In the genomic region with DNA sequence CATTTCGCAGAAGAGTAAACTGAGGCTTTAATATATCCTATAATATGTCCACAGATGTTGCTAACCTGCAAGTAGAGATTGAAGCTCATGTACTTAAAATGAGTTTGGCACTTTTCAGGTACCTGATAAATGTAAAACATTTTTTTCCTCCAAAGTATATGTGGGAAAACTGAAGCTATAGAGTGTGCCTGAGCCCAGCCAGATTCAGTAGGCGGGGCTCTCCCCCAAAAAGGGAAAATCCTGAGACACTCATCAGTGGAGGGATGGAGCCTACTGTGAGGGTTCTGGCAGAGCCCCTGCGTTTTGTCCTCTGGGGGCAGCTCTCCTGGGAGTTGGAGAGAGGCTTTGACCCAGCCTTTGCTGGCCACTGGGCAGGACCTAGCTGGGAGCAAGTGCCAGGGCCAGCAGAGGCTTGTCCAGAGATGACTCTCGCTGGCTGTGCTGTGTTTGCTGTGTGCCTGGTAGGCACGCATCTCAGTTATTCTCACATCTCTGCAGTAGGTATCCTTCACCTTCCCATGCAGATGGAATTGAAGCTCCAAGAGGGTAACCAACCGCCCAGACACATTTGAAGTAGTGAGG, we compare ENCODE assay signal across 24 cellular contexts.
"Had no signal": no experiment of that assay in that cellular context is flagged by ENCODE, and none has a peak within 500 bp of the region (broad histone marks: within the 10 kb centered on the region; RNA-seq: fewer than 3 reads in every experiment).

No MANE protein-coding gene starts in this region.

- H3K4me1 Mint-ChIP-seq: stimulated activated memory B cell treated with anti-CD40 and anti-IgM and Interleukin-4, amounts not matched to agents 10 μg/mL and 1 μg/mL and 100 μg/mL, for 72 hours; stimulated activated naive CD8-positive, alpha-beta T cell treated with anti-CD3 and anti-CD28 coated beads, Interleukin-15, amount 100 ng/mL, for 72 hours had no signal

- H3K27ac Mint-ChIP-seq: naive thymus-derived CD4-positive, alpha-beta T cell; stimulated activated memory B cell treated with anti-CD40 and anti-IgM and Interleukin-4, amounts not matched to agents 10 μg/mL and 1 μg/mL and 100 μg/mL, for 72 hours; stimulated activated naive CD8-positive, alpha-beta T cell treated with anti-CD3 and anti-CD28 coated beads, Interleukin-15, amount 100 ng/mL, for 72 hours had no signal

- H3K9me3 Mint-ChIP-seq: immature natural killer cell; naive thymus-derived CD4-positive, alpha-beta T cell; nephron progenitor cell; stimulated activated memory B cell treated with anti-CD40 and anti-IgM and Interleukin-4, amounts not matched to agents 10 μg/mL and 1 μg/mL and 100 μg/mL, for 72 hours; stimulated activated naive CD8-positive, alpha-beta T cell treated with anti-CD3 and anti-CD28 coated beads, Interleukin-15, amount 100 ng/mL, for 72 hours had no signal

- H3K36me3 ChIP-seq: colonic mucosa, esophagus muscularis mucosa, left ventricle myocardium inferior, lower lobe of right lung, neutrophil, spleen had no signal

- H3K27me3 ChIP-seq: colonic mucosa, esophagus muscularis mucosa, testis had no signal

- H3K4me3 Mint-ChIP-seq: immature natural killer cell; naive thymus-derived CD4-positive, alpha-beta T cell; nephron progenitor cell; stimulated activated memory B cell treated with anti-CD40 and anti-IgM and Interleukin-4, amounts not matched to agents 10 μg/mL and 1 μg/mL and 100 μg/mL, for 72 hours; stimulated activated naive CD8-positive, alpha-beta T cell treated with anti-CD3 and anti-CD28 coated beads, Interleukin-15, amount 100 ng/mL, for 72 hours had no signal

- H3K27ac ChIP-seq: colonic mucosa, epithelial cell of prostate, left ventricle myocardium inferior, lower lobe of right lung, neutrophil, spleen, testis had no signal

- DNase-seq: colonic mucosa; effector CD4-positive, alpha-beta T cell; foreskin fibroblast; immature natural killer cell; kidney; left cardiac atrium; left ventricle myocardium inferior; lower lobe of right lung; mesenchymal stem cell; naive thymus-derived CD4-positive, alpha-beta T cell; nephron progenitor cell; posterior cingulate gyrus; spleen; stimulated activated CD4-positive, alpha-beta T cell treated with anti-CD3 and anti-CD28 coated beads, Interleukin-15, amount 100 ng/mL, for 24 hours; stimulated activated CD4-positive, alpha-beta T cell treated with anti-CD3 and anti-CD28 coated beads, Interleukin-1b, Interleukin-23, amount 100 ng/mL, for 48 hours; stimulated activated CD4-positive, alpha-beta T cell treated with anti-CD3 and anti-CD28 coated beads, Interleukin-4, amount 100 ng/mL, for 24 hours; stimulated activated naive CD8-positive, alpha-beta T cell treated with anti-CD3 and anti-CD28 coated beads, Interleukin-15, amount 100 ng/mL, for 72 hours; testis; trophoblast cell had no signal

- H3K36me3 Mint-ChIP-seq: immature natural killer cell; naive thymus-derived CD4-positive, alpha-beta T cell; stimulated activated memory B cell treated with anti-CD40 and anti-IgM and Interleukin-4, amounts not matched to agents 10 μg/mL and 1 μg/mL and 100 μg/mL, for 72 hours had no signal

- H3K9me3 ChIP-seq: colonic mucosa, esophagus muscularis mucosa, left ventricle myocardium inferior, lower lobe of right lung, neutrophil, spleen, testis had no signal

- H3K4me3 ChIP-seq: colonic mucosa, esophagus muscularis mucosa, left ventricle myocardium inferior, lower lobe of right lung, spleen, testis had no signal

- ATAC-seq: lower lobe of right lung; naive thymus-derived CD4-positive, alpha-beta T cell; sciatic nerve; stimulated activated memory B cell treated with anti-CD40 and anti-IgM and Interleukin-4, amounts not matched to agents 10 μg/mL and 1 μg/mL and 100 μg/mL, for 72 hours; stimulated activated naive CD8-positive, alpha-beta T cell treated with anti-CD3 and anti-CD28 coated beads, Interleukin-15, amount 100 ng/mL, for 72 hours had no signal

- H3K4me1 ChIP-seq: colonic mucosa, lower lobe of right lung, testis had no signal

- FAIRE-seq: kidney had no signal
